Comparison of ENCODE assay signal across 9 cellular contexts in genomic region chr17:48995871-48996695, GRCh38. TPM values are rescaled to one million over a fixed set of nuclear protein-coding genes. Genes with fewer than 3 reads are reported as not detected.
DNase-seq lines count a peak whose midpoint lies in the region; ATAC-seq, FAIRE-seq and TF ChIP-seq lines count a peak whose summit lies in the region.
"Had no signal": no experiment of that assay in that cellular context is flagged by ENCODE, and none has a peak within 500 bp of the region (broad histone marks: within the 10 kb centered on the region; RNA-seq: fewer than 3 reads in every experiment).

No MANE protein-coding gene starts in this region.

- H3K79me2 ChIP-seq in MM.1S (ENCODE audit: low read length) = no peaks in the 10 kb centered on the region

- peaks cover 100% of the 10 kb centered on the region for H3K27me3 ChIP-seq in MM.1S (replicated peaks; ENCODE audit: insufficient read depth, low read length)
- peaks cover 32 to 68% of the 10 kb centered on the region in 2 donors for H3K27me3 ChIP-seq in naive thymus-derived CD4-positive, alpha-beta T cell (ENCODE audit: control insufficient read depth in 2 of 2, insufficient read depth in 2 of 2, low read length in 2 of 2)

- no peak overlapping the region for H3K9ac ChIP-seq in MM.1S (ENCODE audit: low read length)

- no peaks in the 10 kb centered on the region; the same call in 1 of the 2 replicates for H3K4me1 ChIP-seq in MM.1S (ENCODE audit: low read length)
- peaks cover 8 to 22% of the 10 kb centered on the region in 2 donors for H3K4me1 ChIP-seq in naive thymus-derived CD4-positive, alpha-beta T cell (ENCODE audit: control insufficient read depth in 2 of 2, insufficient read depth in 2 of 2, low read length in 2 of 2)

- H3K27ac ChIP-seq in MM.1S (ENCODE audit: low read length) = no peak overlapping the region
- no peak overlapping the region for H3K27ac ChIP-seq in naive thymus-derived CD4-positive, alpha-beta T cell (ENCODE audit: low read depth, low read length)

- H3K27me3 Mint-ChIP-seq in activated naive CD8-positive, alpha-beta T cell treated with anti-CD3 and anti-CD28 coated beads, Interleukin-2, amount 10 ng/mL, durations not matched to agents 7 days and 5 days = peaks cover 84% of the 10 kb centered on the region
- peaks cover 75 to 86% (median 80%) of the 10 kb centered on the region in 5 donors for H3K27me3 Mint-ChIP-seq in naive thymus-derived CD4-positive, alpha-beta T cell

- H3K9me3 Mint-ChIP-seq in activated naive CD8-positive, alpha-beta T cell treated with anti-CD3 and anti-CD28 coated beads, Interleukin-2, amount 10 ng/mL, durations not matched to agents 7 days and 5 days = no peaks in the 10 kb centered on the region
- H3K9me3 Mint-ChIP-seq in naive thymus-derived CD4-positive, alpha-beta T cell = peaks cover 0 to 34% (median 2%) of the 10 kb centered on the region in 11 donors

- peak overlapping the region; percentile 60 for H3K4me3 Mint-ChIP-seq in activated naive CD8-positive, alpha-beta T cell treated with anti-CD3 and anti-CD28 coated beads, Interleukin-2, amount 10 ng/mL, durations not matched to agents 7 days and 5 days
- H3K4me3 Mint-ChIP-seq in naive thymus-derived CD4-positive, alpha-beta T cell = peak overlapping the region; percentile 1 to 82 (median 71)

- H3F3A ChIP-seq in MM.1S (ENCODE audit: insufficient read depth, low read length) = no peaks in the 10 kb centered on the region; the same call in 1 of the 2 replicates

- no peaks in the 10 kb centered on the region for H3K36me3 ChIP-seq in MM.1S (replicated peaks; ENCODE audit: insufficient read depth, low read length)
- no peaks in the 10 kb centered on the region for H3K36me3 ChIP-seq in naive thymus-derived CD4-positive, alpha-beta T cell (ENCODE audit: control insufficient read depth in 2 of 3, insufficient read depth in 3 of 3, low read length in 3 of 3)

- TF ChIP-seq POLR2A in GM12892 (IDR thresholded peaks at IDR 0.05; ENCODE audit: low read depth, low read length) = no peak

- TF ChIP-seq CTCF in MM.1S (IDR thresholded peaks at IDR 0.05; ENCODE audit: low read length) (no peak), GM10248 (IDR thresholded peaks at IDR 0.05; ENCODE audit: control extremely low read depth, extremely low read depth, low read depth, missing control alignments) (no peak)

- no peaks in the 10 kb centered on the region for H3K36me3 Mint-ChIP-seq in activated naive CD8-positive, alpha-beta T cell treated with anti-CD3 and anti-CD28 coated beads, Interleukin-2, amount 10 ng/mL, durations not matched to agents 7 days and 5 days
- H3K36me3 Mint-ChIP-seq in naive thymus-derived CD4-positive, alpha-beta T cell = peaks cover 0 to 4% (median 0%) of the 10 kb centered on the region in 5 donors

- peak overlapping the region; percentile 34 for H3K27ac Mint-ChIP-seq in activated naive CD8-positive, alpha-beta T cell treated with anti-CD3 and anti-CD28 coated beads, Interleukin-2, amount 10 ng/mL, durations not matched to agents 7 days and 5 days
- H3K27ac Mint-ChIP-seq in naive thymus-derived CD4-positive, alpha-beta T cell = peak overlapping the region in 2 of 9 donors; percentile 65 to 82

- no peak for FAIRE-seq in GM12892 (lab: Jason Lieb, UNC)

- peak; percentile 50 for DNase-seq in G401 (ENCODE audit: low spot score)
- no peak for DNase-seq in MM.1S
- peak; percentile 46 for DNase-seq in activated naive CD8-positive, alpha-beta T cell treated with anti-CD3 and anti-CD28 coated beads, Interleukin-2, amount 10 ng/mL, durations not matched to agents 7 days and 5 days
- peak in 3 of 9 donors; percentile 14 to 33 (median 28) for DNase-seq in naive thymus-derived CD4-positive, alpha-beta T cell
- DNase-seq in GM10248 (ENCODE audit: extremely low spot score) = no peak
- no peak for DNase-seq in GM12892 (ENCODE audit: insufficient read length)

- H3K4me2 ChIP-seq in MM.1S (ENCODE audit: low read depth, low read length) = peak overlapping the region; percentile 31; the same call in 1 of the 2 replicates

- ATAC-seq in activated naive CD8-positive, alpha-beta T cell treated with anti-CD3 and anti-CD28 coated beads, Interleukin-2, amount 10 ng/mL, durations not matched to agents 7 days and 5 days (ENCODE audit: low read depth) = no peak
- ATAC-seq in naive thymus-derived CD4-positive, alpha-beta T cell = no peak
- ATAC-seq in HG03045 (IDR thresholded peaks at IDR 0.05; ENCODE audit: unreplicated experiment) = no peak
- ATAC-seq in GM21737 (IDR thresholded peaks at IDR 0.05; ENCODE audit: unreplicated experiment) = no peak

- intact Hi-C loops in naive thymus-derived CD4-positive, alpha-beta T cell (cut with micrococcal nuclease) = loop anchor here (2.0 to 10.0 kb wide), 4 partner anchors 104 to 384 kb away; partner anchors contain the start of genes ATP5MC1 (in 1 of the 2), HOXB13 (in 1 of the 2), HOXB7 (in 1 of the 2) and PRAC1 (in 1 of the 2)

- H2AFZ ChIP-seq in MM.1S (ENCODE audit: low read length) = no peak overlapping the region

- H4K20me1 ChIP-seq in MM.1S (ENCODE audit: insufficient read depth, low read length) = peaks cover 2% of the 10 kb centered on the region; the same call in 1 of the 2 replicates

- in situ Hi-C loops in G401 (cut with HindIII; ENCODE audit: low sequenced_read_pairs) = no loop called here

- peaks cover 15% of the 10 kb centered on the region for H3K4me1 Mint-ChIP-seq in activated naive CD8-positive, alpha-beta T cell treated with anti-CD3 and anti-CD28 coated beads, Interleukin-2, amount 10 ng/mL, durations not matched to agents 7 days and 5 days
- peaks cover 14 to 40% (median 23%) of the 10 kb centered on the region in 7 donors for H3K4me1 Mint-ChIP-seq in naive thymus-derived CD4-positive, alpha-beta T cell

- H3K9me2 ChIP-seq in MM.1S (replicated peaks; ENCODE audit: insufficient read depth, low read length) = no peaks in the 10 kb centered on the region

- POLR2A ChIA-PET in activated naive CD8-positive, alpha-beta T cell treated with anti-CD3 and anti-CD28 coated beads, Interleukin-2, amount 10 ng/mL, durations not matched to agents 7 days and 5 days (lab: Charles Lee) = no interaction called here
- POLR2A ChIA-PET in naive thymus-derived CD4-positive, alpha-beta T cell (lab: Charles Lee) = no interaction called here
- POLR2A ChIA-PET in GM10248 (lab: Yijun Ruan, JAX) = no interaction called here

- no peaks in the 10 kb centered on the region for H3K9me3 ChIP-seq in MM.1S (replicated peaks; ENCODE audit: insufficient read depth, low read length)
- no peaks in the 10 kb centered on the region for H3K9me3 ChIP-seq in naive thymus-derived CD4-positive, alpha-beta T cell (ENCODE audit: control insufficient read depth in 2 of 3, low read length in 3 of 3)

- H3K4me3 ChIP-seq in MM.1S (ENCODE audit: low read length) = no peak overlapping the region; the same call in 1 of the 2 replicates
- H3K4me3 ChIP-seq in naive thymus-derived CD4-positive, alpha-beta T cell (ENCODE audit: low read length) = no peak overlapping the region

- CTCF ChIA-PET in naive thymus-derived CD4-positive, alpha-beta T cell (lab: Charles Lee) = no interaction called here
- CTCF ChIA-PET in GM10248 (lab: Yijun Ruan, JAX) = interaction anchor here (1.4 to 2.5 kb wide), 2 partner anchors 11 to 271 kb away, joined by 4 to 6 read pairs; no protein-coding TSS in a partner anchor

RNA-seq across cellular contexts. Expression of gene IGF2BP1, which starts 1.1 kb away (rescaled TPM):
- total RNA-seq in G401 (2014; rRNA removed; shearing (Covaris generic)) = 63.0 and 86.2 TPM in 2 replicates
- not detected for total RNA-seq in activated naive CD8-positive, alpha-beta T cell treated with anti-CD3 and anti-CD28 coated beads, Interleukin-2, amount 10 ng/mL, durations not matched to agents 7 days and 5 days
- not detected for total RNA-seq in naive thymus-derived CD4-positive, alpha-beta T cell
- polyA plus RNA-seq in naive thymus-derived CD4-positive, alpha-beta T cell = not detected
- polyA plus RNA-seq in GM12892 (2012; ENCODE audit: missing spikeins) = 0.74 TPM

RNA-seq across cellular contexts. Expression of gene GIP, which starts 27.7 kb away (rescaled TPM):
- total RNA-seq in G401 (2014; rRNA removed; shearing (Covaris generic)) = 0.20 and 1.5 TPM in 2 replicates
- not detected for total RNA-seq in activated naive CD8-positive, alpha-beta T cell treated with anti-CD3 and anti-CD28 coated beads, Interleukin-2, amount 10 ng/mL, durations not matched to agents 7 days and 5 days
- total RNA-seq in naive thymus-derived CD4-positive, alpha-beta T cell = not detected
- not detected for polyA plus RNA-seq in naive thymus-derived CD4-positive, alpha-beta T cell
- polyA plus RNA-seq in GM12892 (2012; ENCODE audit: missing spikeins) = not detected
- total RNA-seq: urinary bladder had no signal
- polyA plus RNA-seq: urinary bladder had no signal

RNA-seq across cellular contexts. Expression of gene SNF8, which starts 51.4 kb away (rescaled TPM):
- 206 and 275 TPM in 2 replicates for total RNA-seq in G401 (2014; rRNA removed; shearing (Covaris generic))
- total RNA-seq in activated naive CD8-positive, alpha-beta T cell treated with anti-CD3 and anti-CD28 coated beads, Interleukin-2, amount 10 ng/mL, durations not matched to agents 7 days and 5 days = 10 to 100 TPM; 82.6 to 96.2 TPM
- total RNA-seq in naive thymus-derived CD4-positive, alpha-beta T cell = 100 to 1,000 TPM in 1 of 5 experiments, 10 to 100 TPM in 4; 54.8 to 122 (median 60.3) TPM
- polyA plus RNA-seq in naive thymus-derived CD4-positive, alpha-beta T cell = 10 to 100 TPM; 94.2 to 98.5 TPM
- polyA plus RNA-seq in GM12892 (2012; ENCODE audit: missing spikeins) = 75.4 TPM

Comparison
In these comparisons a context has a peak if more than half of its experiments do, and no peak if none do; other contexts are left out.
1. DNase-seq: peak in G401 (single experiment) and activated naive CD8-positive, alpha-beta T cell treated with anti-CD3 and anti-CD28 coated beads, Interleukin-2, amount 10 ng/mL, durations not matched to agents 7 days and 5 days (single experiment); none in MM.1S (single experiment), GM10248 (single experiment) and GM12892 (single experiment).
2. RNA of gene IGF2BP1, which starts 1.1 kb away (total RNA-seq): 63.0 to 86.2 TPM in G401; not detected in activated naive CD8-positive, alpha-beta T cell treated with anti-CD3 and anti-CD28 coated beads, Interleukin-2, amount 10 ng/mL, durations not matched to agents 7 days and 5 days and not detected in naive thymus-derived CD4-positive, alpha-beta T cell; every median in the first group is over 10 times any median in the second.